ENCODE assay signal across 26 cellular contexts in the genomic region with DNA sequence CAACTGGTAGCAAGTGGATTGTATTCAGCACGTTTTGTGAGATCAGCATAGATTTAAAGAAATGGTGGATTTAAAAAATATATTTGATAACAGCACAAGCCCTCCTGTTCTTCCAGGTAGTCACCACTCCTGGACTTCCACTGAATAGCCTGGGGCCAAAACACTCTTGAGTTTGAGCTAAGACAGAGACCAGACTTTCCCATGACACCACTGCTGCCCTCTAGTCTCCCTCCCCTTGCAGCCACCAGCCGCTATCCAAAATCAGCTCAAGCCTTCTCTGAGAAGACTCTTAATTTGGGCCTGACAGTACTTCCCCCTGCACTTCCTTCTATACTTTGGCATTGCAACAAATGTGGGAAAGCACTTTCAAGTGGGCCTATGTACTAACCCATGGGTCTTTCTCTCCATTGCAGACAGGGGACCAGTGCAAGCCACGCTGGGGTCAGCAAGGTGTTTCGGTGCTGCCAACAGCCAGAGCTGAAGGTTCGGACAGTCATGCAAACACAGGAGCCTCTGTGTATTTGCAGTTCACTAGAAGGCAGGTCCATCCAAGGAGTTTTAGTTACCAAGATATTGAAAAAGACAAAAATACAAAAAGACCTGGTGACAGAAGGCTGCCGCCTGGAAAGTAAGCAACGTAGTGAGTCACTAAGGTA. TPM values are rescaled to one million over a fixed set of nuclear protein-coding genes. Genes with fewer than 3 reads are reported as not detected.
"Had no signal": no experiment of that assay in that cellular context is flagged by ENCODE, and none has a peak within 500 bp of the region (broad histone marks: within the 10 kb centered on the region; RNA-seq: fewer than 3 reads in every experiment).

No MANE protein-coding gene starts in this region.

- H3K4me1 ChIP-seq: breast epithelium, Peyer's patch, SJSA1 had no signal

- H3K36me3 ChIP-seq: breast epithelium, Peyer's patch, SJSA1 had no signal

- FAIRE-seq: K562 had no signal

- DNase-seq: activated B cell treated with CpG ODN at 0.5 μM for 24 hours; activated CD4-positive, alpha-beta T cell treated with anti-CD3 and anti-CD28 coated beads for 1 hour; activated CD4-positive, alpha-beta T cell treated with anti-CD3 and anti-CD28 coated beads, Interleukin-2, amount 10 ng/mL, durations not matched to agents 24 days and 14 days; activated CD4-positive, alpha-beta T cell treated with anti-CD3 and anti-CD28 coated beads, Interleukin-2, amount 50 U/mL, for 48 hours; activated CD8-positive, alpha-beta memory T cell treated with anti-CD3 and anti-CD28 coated beads, Interleukin-2, amount 10 ng/mL, durations not matched to agents 7 days and 5 days; activated effector memory CD4-positive, alpha-beta T cell treated with Interleukin-2 at 50 U/mL for 16 hours; activated naive CD4-positive, alpha-beta T cell; activated T-cell treated with anti-CD3 and anti-CD28 coated beads, Interleukin-2, amount 50 U/mL, for 24 hours; aorta; central memory CD4-positive, alpha-beta T cell; Karpas-422; MM.1S; NCI-H1048; NCI-H146; NCI-H187 treated with DMSO at 0.1 percent for 48 hours; NCI-H510A treated with DMSO at 0.1 percent for 48 hours; NCI-H69; Peyer's patch; SHP77; SW 1271 had no signal

- H3K27me3 ChIP-seq: Peyer's patch, SJSA1 had no signal

- ATAC-seq: activated CD8-positive, alpha-beta memory T cell treated with anti-CD3 and anti-CD28 coated beads, Interleukin-2, amount 10 ng/mL, durations not matched to agents 7 days and 5 days; K562; SK-N-SH treated with all-trans-retinoic acid at 6 μM for 48 hours had no signal

- H3K27ac ChIP-seq: breast epithelium, RWPE1, SJSA1 had no signal

- H3K4me3 ChIP-seq: breast epithelium, K562, Peyer's patch, SJSA1 had no signal

- H3K9me3 ChIP-seq: breast epithelium, Peyer's patch, SJSA1 had no signal

RNA-seq across cellular contexts. Expression of a gene that starts 40.5 kb away (rescaled TPM):
- total RNA-seq: activated B cell treated with CpG ODN at 0.5 μM for 24 hours; activated T-helper 1 cell treated with anti-CD3 and anti-CD28 coated beads, Interleukin-12 subunit alpha, Interleukin-12 subunit beta, Interleukin-2, Interleukin-4 antibody, amounts not matched to agents 30 ng/mL and 10 ng/mL and 1 ng/mL, durations not matched to agents 14 hours and 24 hours and 36 hours had no signal
